ENCODE assay signal across 22 cellular contexts in genomic region chr14:92798811-92799210, GRCh38. TPM values are rescaled to one million over a fixed set of nuclear protein-coding genes. Genes with fewer than 3 reads are reported as not detected.
DNase-seq lines count a peak whose midpoint lies in the region; ATAC-seq, FAIRE-seq and TF ChIP-seq lines count a peak whose summit lies in the region.
"Had no signal": no experiment of that assay in that cellular context is flagged by ENCODE, and none has a peak within 500 bp of the region (broad histone marks: within the 10 kb centered on the region; RNA-seq: fewer than 3 reads in every experiment).

No MANE protein-coding gene starts in this region.

- H2BK5ac ChIP-seq in trophoblast cell (ENCODE audit: low read depth, low read length, poor library complexity): no peak overlapping the region

- TF ChIP-seq RAD21 in liver (IDR thresholded peaks at IDR 0.05): no peak

- no peak for TF ChIP-seq CTCF in liver (IDR thresholded peaks at IDR 0.05; ENCODE audit: low read depth, low read length, missing input control)

- no peak overlapping the region for H3K23ac ChIP-seq in trophoblast cell (ENCODE audit: low read length)

- FAIRE-seq in urothelium cell line (lab: Jason Lieb, UNC): no peak
- FAIRE-seq: A549, D721Med, G401.6, GM12891, GM19239 had no signal

- no peak overlapping the region for H3K4me3 ChIP-seq in liver (ENCODE audit: low read depth in 1 of 3, low read length in 3 of 3)
- H3K4me3 ChIP-seq in trophoblast cell (ENCODE audit: low read depth, low read length): no peak overlapping the region
- H3K4me3 ChIP-seq: A549; BLaER1 treated with 17β-estradiol and CSF1 and Interleukin-3, amounts not matched to agents 10 nM and 100 nM had no signal

- peaks cover 6% of the 10 kb centered on the region for H3K79me1 ChIP-seq in trophoblast cell (ENCODE audit: low read length)

- H3K27ac ChIP-seq in liver (ENCODE audit: low read depth in 1 of 2, low read length in 2 of 2) (peak overlapping the region; percentile 48 to 76), trophoblast cell (ENCODE audit: low read depth, low read length) (no peak overlapping the region)
- H3K27ac ChIP-seq: 22Rv1; A549; BLaER1 treated with 17β-estradiol and CSF1 and Interleukin-3, amounts not matched to agents 10 nM and 100 nM; C4-2B had no signal

- peak overlapping the region; percentile 8 for H3K27ac Mint-ChIP-seq in T-helper 17 cell
- H3K27ac Mint-ChIP-seq: B cell; CD8-positive, alpha-beta T cell had no signal

- no peak overlapping the region for H2BK12ac ChIP-seq in trophoblast cell (ENCODE audit: low read length)

- H3K4ac ChIP-seq in trophoblast cell (ENCODE audit: low read depth, low read length): peak overlapping the region; percentile 75

- H3K36me3 ChIP-seq in liver (ENCODE audit: control insufficient read depth in 4 of 4, insufficient read depth in 3 of 4, low read depth in 1 of 4, low read length in 3 of 4): peaks cover 0 to 8% (median 5%) of the 10 kb centered on the region in 4 donors
- peaks cover 4 to 18% of the 10 kb centered on the region in 2 experiments for H3K36me3 ChIP-seq in trophoblast cell (ENCODE audit: control insufficient read depth in 1 of 2, insufficient read depth in 2 of 2, low read length in 2 of 2)

- H3K4me2 ChIP-seq in trophoblast cell (ENCODE audit: low read length): no peak overlapping the region
- H3K4me2 ChIP-seq: A549 had no signal

- H3K36me3 Mint-ChIP-seq in T-helper 17 cell (ENCODE audit: low read depth): peaks cover 3% of the 10 kb centered on the region

- no peak overlapping the region for H3K14ac ChIP-seq in trophoblast cell (ENCODE audit: low read length)

- H3K4me1 Mint-ChIP-seq in T-helper 17 cell: peaks cover 53% of the 10 kb centered on the region

- no peak overlapping the region for H3K18ac ChIP-seq in trophoblast cell (ENCODE audit: low read length)

- no peak overlapping the region for H2BK120ac ChIP-seq in trophoblast cell (ENCODE audit: insufficient read depth, low read length, poor library complexity)

- H3K9me3 ChIP-seq in T-helper 17 cell (ENCODE audit: control insufficient read depth, low read length, poor library complexity, severe bottlenecking) (no peaks in the 10 kb centered on the region), liver (ENCODE audit: control insufficient read depth in 4 of 4, low read length in 3 of 4) (no peaks in the 10 kb centered on the region), trophoblast cell (ENCODE audit: insufficient read depth, low read depth, low read length) (no peaks in the 10 kb centered on the region)
- H3K9me3 ChIP-seq: A549, Caco-2 had no signal

- no peak overlapping the region for H4K91ac ChIP-seq in trophoblast cell (ENCODE audit: low read depth, low read length)

- peaks cover 13 to 54% (median 51%) of the 10 kb centered on the region in 4 donors for H3K4me1 ChIP-seq in liver (ENCODE audit: control insufficient read depth in 4 of 4, insufficient read depth in 4 of 4, low read length in 3 of 4)
- no peaks in the 10 kb centered on the region for H3K4me1 ChIP-seq in trophoblast cell (ENCODE audit: control insufficient read depth in 1 of 2, insufficient read depth in 2 of 2, low read length in 2 of 2)

- H2AFZ ChIP-seq in trophoblast cell (ENCODE audit: insufficient read depth, low read length, poor library complexity): no peak overlapping the region

- H4K8ac ChIP-seq in trophoblast cell (ENCODE audit: low read depth, low read length): no peak overlapping the region

- H4K12ac ChIP-seq in trophoblast cell (ENCODE audit: low read depth, low read length): no peak overlapping the region

- H3K27me3 ChIP-seq in liver (ENCODE audit: control insufficient read depth in 4 of 4, insufficient read depth in 4 of 4, low read length in 3 of 4) (no peaks in the 10 kb centered on the region), trophoblast cell (ENCODE audit: insufficient read depth, low read length) (no peaks in the 10 kb centered on the region)
- H3K27me3 ChIP-seq: BLaER1 treated with 17β-estradiol and CSF1 and Interleukin-3, amounts not matched to agents 10 nM and 100 nM had no signal

- WGBS in liver: 68% methylated on average over 10 of the region's 10 CpGs
- WGBS in trophoblast cell (ENCODE audit: extremely low coverage, insufficient coverage, insufficient read length): no CpG with 5 or more reads among the region's 10 CpGs

- no peak for ATAC-seq in T-helper 17 cell
- no peak for ATAC-seq in GM19452 (IDR thresholded peaks at IDR 0.05; ENCODE audit: unreplicated experiment)
- no peak for ATAC-seq in HG03025 (IDR thresholded peaks at IDR 0.05; ENCODE audit: low FRiP score, unreplicated experiment)
- ATAC-seq: A549; CD8-positive, alpha-beta T cell had no signal

- no peak for DNase-seq in T-helper 17 cell
- DNase-seq in trophoblast cell: no peak
- DNase-seq in urothelium cell line (ENCODE audit: low spot score): no peak
- DNase-seq: AML-193; Caco-2; Calu3; CD4-positive, alpha-beta T cell; CD8-positive, alpha-beta T cell; DMS79 treated with DMSO at 0.1 percent for 48 hours; GF-D8 had no signal

- H3K79me2 ChIP-seq in trophoblast cell (ENCODE audit: control insufficient read depth, insufficient read depth, low read length, poor library complexity): peaks cover 7% of the 10 kb centered on the region

- H3K9ac ChIP-seq in liver (ENCODE audit: low read depth in 1 of 2, low read length in 2 of 2) (no peak overlapping the region), trophoblast cell (ENCODE audit: low read length) (peak overlapping the region; percentile 27)
- H3K9ac ChIP-seq: BLaER1 treated with 17β-estradiol and CSF1 and Interleukin-3, amounts not matched to agents 10 nM and 100 nM had no signal

- no peaks in the 10 kb centered on the region for H3K27me3 Mint-ChIP-seq in T-helper 17 cell
- H3K27me3 Mint-ChIP-seq: B cell; CD4-positive, alpha-beta T cell had no signal

- no peak overlapping the region for H3K4me3 Mint-ChIP-seq in T-helper 17 cell
- H3K4me3 Mint-ChIP-seq: B cell; CD8-positive, alpha-beta T cell had no signal

- H2AK5ac ChIP-seq in trophoblast cell (ENCODE audit: low read length): no peak overlapping the region

TF ChIP-seq in liver, 16 proteins besides CTCF, POLR2A, EP300 and RAD21:
- no peak for TF ChIP-seq ATF3 (IDR thresholded peaks at IDR 0.05)
- no peak for TF ChIP-seq JUND (IDR thresholded peaks at IDR 0.05)
- no peak for TF ChIP-seq REST (IDR thresholded peaks at IDR 0.05)
- TF ChIP-seq ZBTB33 (IDR thresholded peaks at IDR 0.05): no peak
- no peak for TF ChIP-seq SP1 (IDR thresholded peaks at IDR 0.05)
- no peak for TF ChIP-seq GABPA (IDR thresholded peaks at IDR 0.05 in 1 of 2, conservative IDR thresholded peaks at IDR 0.05 in 1 of 2)
- no peak for TF ChIP-seq FOXA2 (IDR thresholded peaks at IDR 0.05)
- TF ChIP-seq MAX (IDR thresholded peaks at IDR 0.05): no peak
- TF ChIP-seq EGR1 (IDR thresholded peaks at IDR 0.05; ENCODE audit: low read depth in 2 of 2): no peak
- no peak for TF ChIP-seq TAF1 (conservative IDR thresholded peaks at IDR 0.05)

RNA-seq across cellular contexts. Expression of gene GOLGA5, which starts 4.7 kb away (rescaled TPM):
- total RNA-seq in T-helper 17 cell (10 to 100 TPM; 12.0 to 12.4 TPM), liver (10 to 100 TPM; 19.2 to 39.9 TPM)
- polyA plus RNA-seq in liver: 10 to 100 TPM; 24.6 to 31.9 TPM
- polyA plus RNA-seq in trophoblast cell (2013): 59.8 and 60.5 TPM in 2 replicates

RNA-seq across cellular contexts. Expression of gene LGMN, which starts 50.4 kb away (rescaled TPM):
- 1 to 10 TPM; 5.2 to 8.3 TPM for total RNA-seq in T-helper 17 cell
- total RNA-seq in liver: 100 to 1,000 TPM in 1 of 2 donors, 10 to 100 TPM in 1; 60.2 to 192 TPM
- 10 to 100 TPM; 56.2 to 64.6 TPM for polyA plus RNA-seq in liver
- 162 and 178 TPM in 2 replicates for polyA plus RNA-seq in trophoblast cell (2013)

Comparison
In these comparisons a context has a peak if more than half of its experiments do, and no peak if none do; other contexts are left out.
1. RNA of gene LGMN, which starts 50.4 kb away (total RNA-seq): 60.2 to 192 TPM in liver; 5.2 to 8.3 TPM in T-helper 17 cell; every median in the first group is over 4 times any median in the second.